Comparison of ENCODE assay signal across 19 cellular contexts in the genomic region with DNA sequence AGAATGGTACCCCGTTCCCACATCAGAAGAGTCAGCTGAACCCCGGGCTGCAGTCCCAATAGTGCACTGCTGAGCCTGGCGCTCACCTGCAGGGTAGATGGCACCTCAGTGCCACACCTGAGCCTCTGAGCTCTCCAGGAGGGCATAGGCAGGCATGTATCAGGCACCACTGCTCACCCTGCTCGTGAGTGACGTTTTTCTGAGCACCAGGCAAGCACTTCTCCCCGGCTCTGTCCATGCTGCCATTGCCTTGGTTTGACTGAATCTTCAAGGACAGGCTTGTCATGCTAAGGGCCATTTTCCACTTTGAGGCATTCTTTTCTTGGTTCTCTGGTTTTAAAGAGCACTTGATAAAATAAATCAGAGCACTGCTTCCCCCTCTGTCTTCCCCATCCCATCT.
"Had no signal": no experiment of that assay in that cellular context is flagged by ENCODE, and none has a peak within 500 bp of the region (broad histone marks: within the 10 kb centered on the region; RNA-seq: fewer than 3 reads in every experiment).

No MANE protein-coding gene starts in this region.

- H3K4me1 ChIP-seq: SJSA1 had no signal

- ATAC-seq: HepG2 had no signal

- H3K4me3 ChIP-seq: MG63, SJSA1, SK-N-MC had no signal

- H3K36me3 ChIP-seq: MG63, SJSA1 had no signal

- H3K27me3 ChIP-seq: MG63 had no signal

- H3K27ac ChIP-seq: SJSA1, SK-N-MC had no signal

- H3K9me3 ChIP-seq: MG63, SJSA1 had no signal

- DNase-seq: IMR-90, Karpas-422, KG1, MG63, NCI-H1092, NCI-H1436, NCI-H2029 treated with DMSO at 0.1 percent for 48 hours, NCI-H2171, NCI-H226, NCI-H446 treated with DMSO at 0.1 percent for 48 hours, NCI-H510A treated with DMSO at 0.1 percent for 48 hours, NCI-H526 treated with DMSO at 0.1 percent for 48 hours, NCI-H774, Right ventricle myocardium superior, RPMI8226, SIG-M5 had no signal
